24 cellular contexts compared by ENCODE assay signal in genomic region chr2:85506768-85507181, GRCh38. TPM values are rescaled to one million over a fixed set of nuclear protein-coding genes. Genes with fewer than 3 reads are reported as not detected.
DNase-seq lines count a peak whose midpoint lies in the region; ATAC-seq and TF ChIP-seq lines count a peak whose summit lies in the region.
"Had no signal": no experiment of that assay in that cellular context is flagged by ENCODE, and none has a peak within 500 bp of the region (broad histone marks: within the 10 kb centered on the region; RNA-seq: fewer than 3 reads in every experiment).

No MANE protein-coding gene starts in this region.

- no peaks in the 10 kb centered on the region for H3K27me3 ChIP-seq in heart right ventricle
- no peaks in the 10 kb centered on the region for H3K27me3 ChIP-seq in osteoblast (ENCODE audit: insufficient read depth, low read length)
- H3K27me3 ChIP-seq in transverse colon: no peaks in the 10 kb centered on the region
- H3K27me3 ChIP-seq in left lung: no peaks in the 10 kb centered on the region
- H3K27me3 ChIP-seq: uterus had no signal

- H3K36me3 Mint-ChIP-seq in activated T-cell treated with anti-CD3 and anti-CD28 coated beads, Interleukin-2, amount 50 U/mL, for 24 hours (ENCODE audit: low read depth): no peaks in the 10 kb centered on the region
- H3K36me3 Mint-ChIP-seq: activated CD4-positive, alpha-beta memory T cell treated with anti-CD3 and anti-CD28 coated beads for 36 hours; activated naive CD4-positive, alpha-beta T cell treated with anti-CD3 and anti-CD28 coated beads, Interleukin-2, amount 50 U/mL, for 72 hours; naive thymus-derived CD4-positive, alpha-beta T cell had no signal

- H3K4me3 ChIP-seq in heart right ventricle (no peak overlapping the region), osteoblast (ENCODE audit: insufficient read depth, low read length) (no peak overlapping the region), transverse colon (no peak overlapping the region), left lung (no peak overlapping the region)
- H3K4me3 ChIP-seq: A549, uterus had no signal

- DNase-seq in heart right ventricle (no peak), left ventricle myocardium superior (no peak), dedifferentiated amniotic fluid mesenchymal stem cell (ENCODE audit: extremely low spot score) (peak; percentile 29), osteoblast (ENCODE audit: insufficient read length, low spot score, missing footprints) (peak; percentile 76), transverse colon (no peak), left lung (no peak), SIG-M5 (lab: John Stamatoyannopoulos, UW) (no peak)
- no peak for DNase-seq in activated T-cell treated with anti-CD3 and anti-CD28 coated beads, Interleukin-2, amount 50 U/mL, for 24 hours
- DNase-seq: activated CD4-positive, alpha-beta memory T cell treated with anti-CD3 and anti-CD28 coated beads for 36 hours; activated T-cell treated with anti-CD3 and anti-CD28 coated beads, Interleukin-2, amount 50 U/mL, for 48 hours; CD4-positive, CD25-positive, alpha-beta regulatory T cell; effector memory CD8-positive, alpha-beta T cell; foreskin melanocyte; GOT3; MV-4-11; naive thymus-derived CD4-positive, alpha-beta T cell; NCI-H2029 treated with DMSO at 0.1 percent for 48 hours; NCI-H524; stimulated activated naive CD4-positive, alpha-beta T cell treated with Interleukin-2 at 50 U/mL for 16 hours; uterus had no signal

- H3K79me2 ChIP-seq in osteoblast (ENCODE audit: insufficient read depth, low read length): no peaks in the 10 kb centered on the region
- H3K79me2 ChIP-seq: parathyroid adenoma had no signal

- 66 to 73% methylated on average over 7 of the region's 7 CpGs for WGBS in heart right ventricle, 2 donors
- 64 to 71% methylated on average over 5 to 7 of the region's 7 CpGs for WGBS in transverse colon (ENCODE audit: low coverage in 1 of 2), 2 donors

- H3K4me2 ChIP-seq in osteoblast (ENCODE audit: insufficient read depth, low read length): no peak overlapping the region
- H3K4me2 ChIP-seq: A549 had no signal

- TF ChIP-seq EP300 in transverse colon (IDR thresholded peaks at IDR 0.05; ENCODE audit: low read depth): no peak

- ATAC-seq in heart right ventricle: peak in 5 of 8 donors; percentile 18 to 35 (median 20)
- no peak for ATAC-seq in left ventricle myocardium superior
- no peak for ATAC-seq in left lung
- ATAC-seq: A549; activated naive CD4-positive, alpha-beta T cell treated with anti-CD3 and anti-CD28 coated beads, Interleukin-2, amount 50 U/mL, for 72 hours; effector memory CD8-positive, alpha-beta T cell; left lobe of liver; naive thymus-derived CD4-positive, alpha-beta T cell had no signal

- no peaks in the 10 kb centered on the region for H3K9me3 ChIP-seq in heart right ventricle
- no peaks in the 10 kb centered on the region for H3K9me3 ChIP-seq in osteoblast (ENCODE audit: low read depth, low read length)
- H3K9me3 ChIP-seq in transverse colon: no peaks in the 10 kb centered on the region
- H3K9me3 ChIP-seq in left lung: no peaks in the 10 kb centered on the region
- H3K9me3 ChIP-seq: A549, uterus had no signal

- no peaks in the 10 kb centered on the region for H3K4me1 Mint-ChIP-seq in activated T-cell treated with anti-CD3 and anti-CD28 coated beads, Interleukin-2, amount 50 U/mL, for 24 hours (ENCODE audit: low read depth)

- H3K27ac Mint-ChIP-seq in activated T-cell treated with anti-CD3 and anti-CD28 coated beads, Interleukin-2, amount 50 U/mL, for 24 hours: no peak overlapping the region
- H3K27ac Mint-ChIP-seq: activated CD4-positive, alpha-beta memory T cell treated with anti-CD3 and anti-CD28 coated beads for 36 hours; activated naive CD4-positive, alpha-beta T cell treated with anti-CD3 and anti-CD28 coated beads, Interleukin-2, amount 50 U/mL, for 72 hours; CD4-positive, CD25-positive, alpha-beta regulatory T cell; effector memory CD8-positive, alpha-beta T cell; naive thymus-derived CD4-positive, alpha-beta T cell had no signal

- H3K9me3 Mint-ChIP-seq in activated T-cell treated with anti-CD3 and anti-CD28 coated beads, Interleukin-2, amount 50 U/mL, for 24 hours: no peaks in the 10 kb centered on the region
- H3K9me3 Mint-ChIP-seq: activated CD4-positive, alpha-beta memory T cell treated with anti-CD3 and anti-CD28 coated beads for 36 hours; activated naive CD4-positive, alpha-beta T cell treated with anti-CD3 and anti-CD28 coated beads, Interleukin-2, amount 50 U/mL, for 72 hours; effector memory CD8-positive, alpha-beta T cell; naive thymus-derived CD4-positive, alpha-beta T cell had no signal

- H3K4me1 ChIP-seq in heart right ventricle: peaks cover 0 to 65% (median 34%) of the 10 kb centered on the region in 9 donors
- H3K4me1 ChIP-seq in osteoblast (ENCODE audit: insufficient read depth, low read length): peaks cover 46% of the 10 kb centered on the region
- peaks cover 4 to 41% (median 14%) of the 10 kb centered on the region in 4 donors for H3K4me1 ChIP-seq in transverse colon
- H3K4me1 ChIP-seq in left lung: peaks cover 10 to 23% of the 10 kb centered on the region in 2 donors
- H3K4me1 ChIP-seq: parathyroid adenoma had no signal

- H4K20me1 ChIP-seq in osteoblast (ENCODE audit: insufficient read depth, low read length): no peaks in the 10 kb centered on the region

- H3K27ac ChIP-seq in heart right ventricle: peak overlapping the region in 8 of 10 donors; percentile 11 to 74 (median 66)
- H3K27ac ChIP-seq in osteoblast (ENCODE audit: low read depth, low read length): peak overlapping the region; percentile 79
- H3K27ac ChIP-seq in transverse colon: peak overlapping the region; percentile 20 to 65 (median 56)
- H3K27ac ChIP-seq in left lung: peak overlapping the region in 1 of 2 donors; percentile 26
- H3K27ac ChIP-seq: parathyroid adenoma had no signal

- H3K36me3 ChIP-seq in heart right ventricle (no peaks in the 10 kb centered on the region), osteoblast (ENCODE audit: insufficient read depth, low read length) (no peaks in the 10 kb centered on the region), transverse colon (no peaks in the 10 kb centered on the region), left lung (no peaks in the 10 kb centered on the region)
- H3K36me3 ChIP-seq: uterus had no signal

- peak overlapping the region; percentile 37 for H2AFZ ChIP-seq in osteoblast (ENCODE audit: low read length)
- H2AFZ ChIP-seq: parathyroid adenoma had no signal

- no peaks in the 10 kb centered on the region for H3K27me3 Mint-ChIP-seq in activated T-cell treated with anti-CD3 and anti-CD28 coated beads, Interleukin-2, amount 50 U/mL, for 24 hours
- H3K27me3 Mint-ChIP-seq: activated CD4-positive, alpha-beta memory T cell treated with anti-CD3 and anti-CD28 coated beads for 36 hours; CD4-positive, CD25-positive, alpha-beta regulatory T cell had no signal

- TF ChIP-seq CTCF in heart right ventricle (IDR thresholded peaks at IDR 0.05) (no peak), osteoblast (IDR thresholded peaks at IDR 0.05; ENCODE audit: extremely low read depth, low read depth, low read length) (no peak), transverse colon (IDR thresholded peaks at IDR 0.05) (no peak), left lung (IDR thresholded peaks at IDR 0.05) (no peak)

- in situ Hi-C loops in transverse colon (cut with MboI; ENCODE audit: low pct_ligation_motif_present in 1 of 4, low pct_unique_long_range_greater_than_20kb in 1 of 4, low sequenced_read_pairs in 3 of 4): no loop called here

- no peak overlapping the region for H3K4me3 Mint-ChIP-seq in activated T-cell treated with anti-CD3 and anti-CD28 coated beads, Interleukin-2, amount 50 U/mL, for 24 hours
- H3K4me3 Mint-ChIP-seq: activated CD4-positive, alpha-beta memory T cell treated with anti-CD3 and anti-CD28 coated beads for 36 hours; CD4-positive, CD25-positive, alpha-beta regulatory T cell; effector memory CD8-positive, alpha-beta T cell; naive thymus-derived CD4-positive, alpha-beta T cell had no signal

- TF ChIP-seq POLR2A in transverse colon (IDR thresholded peaks at IDR 0.05): no peak

- intact Hi-C loops in heart right ventricle (cut with DNase I) (no loop called here), left ventricle myocardium superior (cut with micrococcal nuclease) (no loop called here), transverse colon (cut with DNase I; ENCODE audit: low total_unique reads) (no loop called here), left lung (cut with DNase I) (no loop called here)

RNA-seq across cellular contexts. Expression of gene MAT2A, which starts 32.2 kb away (rescaled TPM):
- total RNA-seq in heart right ventricle (100 to 1,000 TPM in 8 of 10 donors, 10 to 100 TPM in 2; 94.5 to 460 (median 129) TPM), left ventricle myocardium superior (130 TPM), osteoblast (124 and 142 TPM in 2 replicates), transverse colon (100 to 1,000 TPM in 3 of 4 donors, 10 to 100 TPM in 1; 66.2 to 185 (median 142) TPM), left lung (100 to 1,000 TPM; 135 to 194 TPM)
- polyA plus RNA-seq in heart right ventricle: 10 to 100 TPM; 81.7 to 93.4 TPM

RNA-seq across cellular contexts. Expression of gene GGCX, which starts 54.5 kb away (rescaled TPM):
- total RNA-seq in heart right ventricle (10 to 100 TPM; 18.2 to 31.1 (median 21.6) TPM), left ventricle myocardium superior (28.1 TPM), osteoblast (40.9 and 52.5 TPM in 2 replicates), transverse colon (10 to 100 TPM in 3 of 4 donors, 1 to 10 TPM in 1; 7.9 to 31.3 (median 23.5) TPM), left lung (100 to 1,000 TPM in 1 of 2 donors, 10 to 100 TPM in 1; 71.8 to 126 TPM)
- 10 to 100 TPM; 14.0 to 24.5 TPM for polyA plus RNA-seq in heart right ventricle

Comparison
In these comparisons a context has a peak if more than half of its experiments do, and no peak if none do; other contexts are left out.
1. ATAC-seq: peak in heart right ventricle (5 of 8); none in left ventricle myocardium superior (single experiment) and left lung (single experiment).
2. DNase-seq: peak in dedifferentiated amniotic fluid mesenchymal stem cell (single experiment) and osteoblast (single experiment); none in heart right ventricle (0 of 2), left ventricle myocardium superior (single experiment), transverse colon (single experiment), left lung (0 of 2), activated T-cell treated with anti-CD3 and anti-CD28 coated beads, Interleukin-2, amount 50 U/mL, for 24 hours (single experiment) and SIG-M5 (single experiment).